Comparison of ENCODE assay signal across 16 cellular contexts in the genomic region with DNA sequence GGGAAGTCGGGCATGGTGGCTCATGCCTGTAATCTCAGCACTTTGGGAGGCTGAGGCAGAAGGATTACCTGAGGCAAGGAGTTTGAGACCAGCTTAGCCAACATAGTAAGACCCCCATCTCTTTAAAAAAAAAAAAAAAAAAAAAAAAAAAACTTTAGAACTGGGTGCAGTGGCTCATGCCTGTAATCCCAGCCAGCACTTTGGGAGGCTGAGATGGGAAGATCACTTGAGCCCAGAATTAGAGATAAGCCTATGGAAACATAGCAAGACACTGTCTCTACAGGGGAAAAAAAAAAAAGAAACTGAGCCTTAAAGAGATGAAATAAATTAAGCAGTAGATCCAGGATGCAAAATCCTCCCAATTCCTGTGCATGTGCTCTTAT. TPM values are rescaled to one million over a fixed set of nuclear protein-coding genes. Genes with fewer than 3 reads are reported as not detected.
A peak's percentile ranks its signal among the peaks of the same experiment; 100 is the strongest.
DNase-seq lines count a peak whose midpoint lies in the region; ATAC-seq and TF ChIP-seq lines count a peak whose summit lies in the region.
"Had no signal": no experiment of that assay in that cellular context is flagged by ENCODE, and none has a peak within 500 bp of the region (broad histone marks: within the 10 kb centered on the region; RNA-seq: fewer than 3 reads in every experiment).

No MANE protein-coding gene starts in this region.

- H3K4me1 ChIP-seq in endodermal cell (ENCODE audit: control insufficient read depth, insufficient read depth, low read length) (no peaks in the 10 kb centered on the region), thymus (ENCODE audit: control insufficient read depth, insufficient read depth, low read length) (peaks cover 15% of the 10 kb centered on the region)

- H3K27me3 ChIP-seq in SU-DHL-6 (ENCODE audit: low read length): no peaks in the 10 kb centered on the region
- no peaks in the 10 kb centered on the region for H3K27me3 ChIP-seq in endodermal cell (ENCODE audit: control insufficient read depth, insufficient read depth, low read length, poor library complexity, severe bottlenecking)
- H3K27me3 ChIP-seq in thymus (ENCODE audit: control insufficient read depth, insufficient read depth): no peaks in the 10 kb centered on the region
- H3K27me3 ChIP-seq: breast epithelium, gastrocnemius medialis, uterus had no signal

- H2AFZ ChIP-seq in SU-DHL-6 (ENCODE audit: low read depth, low read length, severe bottlenecking): no peak overlapping the region

- H3K4me3 ChIP-seq in SU-DHL-6 (ENCODE audit: insufficient read depth, low read length, poor library complexity, severe bottlenecking) (no peak overlapping the region), endodermal cell (ENCODE audit: low read length) (no peak overlapping the region), thymus (ENCODE audit: low read length) (no peak overlapping the region)
- H3K4me3 ChIP-seq: uterus had no signal

- H3K9me3 ChIP-seq in SU-DHL-6 (ENCODE audit: insufficient read depth, low read length) (no peaks in the 10 kb centered on the region), endodermal cell (ENCODE audit: control insufficient read depth, low read length) (no peaks in the 10 kb centered on the region), thymus (ENCODE audit: control insufficient read depth) (no peaks in the 10 kb centered on the region)
- H3K9me3 ChIP-seq: breast epithelium, gastrocnemius medialis, uterus had no signal

- peaks cover 33% of the 10 kb centered on the region for H3K79me2 ChIP-seq in SU-DHL-6 (ENCODE audit: insufficient read depth, low read length)

- no peak for DNase-seq in activated naive CD4-positive, alpha-beta T cell treated with anti-CD3 and anti-CD28 coated beads, Interleukin-2, amount 50 U/mL, for 16 hours
- DNase-seq in endodermal cell (no peak), omental fat pad (ENCODE audit: low spot score) (no peak), NCI-H2081 treated with DMSO at 0.1 percent for 48 hours (lab: John Stamatoyannopoulos, UW) (no peak)
- no peak for DNase-seq in stimulated activated naive B cell treated with anti-CD40 and anti-IgM and Interleukin-4, amounts not matched to agents 10 μg/mL and 1 μg/mL and 100 μg/mL, for 72 hours
- DNase-seq: gastrocnemius medialis; Kasumi-1; midbrain; NCI-H1694 treated with DMSO at 0.1 percent for 48 hours; SIG-M5; stimulated activated CD4-positive, alpha-beta T cell treated with anti-CD3 and anti-CD28 coated beads, Interleukin-2, amount 100 ng/mL, for 24 hours; uterus had no signal

- H3K9ac ChIP-seq in SU-DHL-6 (ENCODE audit: low read length) (0 out of 2 replicates have a peak overlapping the region, but pooled peaks have one; percentile 100), endodermal cell (ENCODE audit: extremely low read depth, low read length, poor library complexity, severe bottlenecking) (no peak overlapping the region)

- H3K9me3 Mint-ChIP-seq in activated naive CD4-positive, alpha-beta T cell treated with anti-CD3 and anti-CD28 coated beads, Interleukin-2, amount 50 U/mL, for 24 hours: no peaks in the 10 kb centered on the region
- no peaks in the 10 kb centered on the region for H3K9me3 Mint-ChIP-seq in endodermal cell
- no peaks in the 10 kb centered on the region for H3K9me3 Mint-ChIP-seq in stimulated activated naive B cell treated with anti-CD40 and anti-IgM and Interleukin-4, amounts not matched to agents 10 μg/mL and 1 μg/mL and 100 μg/mL, for 72 hours

- H3K36me3 ChIP-seq in SU-DHL-6 (ENCODE audit: low read length): peaks cover 12% of the 10 kb centered on the region
- H3K36me3 ChIP-seq in endodermal cell (ENCODE audit: control insufficient read depth, insufficient read depth, low read length): peaks cover 28% of the 10 kb centered on the region
- H3K36me3 ChIP-seq in thymus (ENCODE audit: control insufficient read depth, insufficient read depth): peaks cover 7% of the 10 kb centered on the region
- H3K36me3 ChIP-seq: breast epithelium, uterus had no signal

- peak overlapping the region; percentile 84 for H3K4me2 ChIP-seq in SU-DHL-6 (ENCODE audit: low read depth, low read length, poor library complexity, severe bottlenecking)

- H4K20me1 ChIP-seq in SU-DHL-6 (ENCODE audit: low read depth, low read length): peaks cover 9% of the 10 kb centered on the region; the same call in 1 of the 2 replicates

- 100% methylated on average over 1 of the region's 1 CpG; no CpG with 5 or more reads in 1 of the 2 experiments for WGBS in endodermal cell (ENCODE audit: insufficient coverage in 1 of 2, insufficient read length in 1 of 2), 2 experiments
- WGBS in thymus: 100% methylated on average over 1 of the region's 1 CpG

- peak overlapping the region; percentile 73 for H3K27ac Mint-ChIP-seq in activated naive CD4-positive, alpha-beta T cell treated with anti-CD3 and anti-CD28 coated beads, Interleukin-2, amount 50 U/mL, for 24 hours
- H3K27ac Mint-ChIP-seq in endodermal cell: no peak overlapping the region
- no peak overlapping the region for H3K27ac Mint-ChIP-seq in stimulated activated naive B cell treated with anti-CD40 and anti-IgM and Interleukin-4, amounts not matched to agents 10 μg/mL and 1 μg/mL and 100 μg/mL, for 72 hours

- no peaks in the 10 kb centered on the region for H3K27me3 Mint-ChIP-seq in activated naive CD4-positive, alpha-beta T cell treated with anti-CD3 and anti-CD28 coated beads, Interleukin-2, amount 50 U/mL, for 24 hours
- H3K27me3 Mint-ChIP-seq in endodermal cell (ENCODE audit: insufficient read depth): no peaks in the 10 kb centered on the region
- no peaks in the 10 kb centered on the region for H3K27me3 Mint-ChIP-seq in stimulated activated naive B cell treated with anti-CD40 and anti-IgM and Interleukin-4, amounts not matched to agents 10 μg/mL and 1 μg/mL and 100 μg/mL, for 72 hours

- H3K36me3 Mint-ChIP-seq in activated naive CD4-positive, alpha-beta T cell treated with anti-CD3 and anti-CD28 coated beads, Interleukin-2, amount 50 U/mL, for 24 hours: peaks cover 20% of the 10 kb centered on the region
- H3K36me3 Mint-ChIP-seq in endodermal cell (ENCODE audit: low read depth): peaks cover 52% of the 10 kb centered on the region
- H3K36me3 Mint-ChIP-seq in stimulated activated naive B cell treated with anti-CD40 and anti-IgM and Interleukin-4, amounts not matched to agents 10 μg/mL and 1 μg/mL and 100 μg/mL, for 72 hours: peaks cover 13 to 21% of the 10 kb centered on the region in 2 donors

- H3K4me3 Mint-ChIP-seq in activated naive CD4-positive, alpha-beta T cell treated with anti-CD3 and anti-CD28 coated beads, Interleukin-2, amount 50 U/mL, for 24 hours: peak overlapping the region; percentile 100
- H3K4me3 Mint-ChIP-seq in endodermal cell: peak overlapping the region; percentile 99
- H3K4me3 Mint-ChIP-seq in stimulated activated naive B cell treated with anti-CD40 and anti-IgM and Interleukin-4, amounts not matched to agents 10 μg/mL and 1 μg/mL and 100 μg/mL, for 72 hours: peak overlapping the region in 1 of 2 donors; percentile 5

- H3K4me1 Mint-ChIP-seq in activated naive CD4-positive, alpha-beta T cell treated with anti-CD3 and anti-CD28 coated beads, Interleukin-2, amount 50 U/mL, for 24 hours: peaks cover 58% of the 10 kb centered on the region
- peaks cover 22% of the 10 kb centered on the region for H3K4me1 Mint-ChIP-seq in endodermal cell
- peaks cover 22 to 41% of the 10 kb centered on the region in 2 donors for H3K4me1 Mint-ChIP-seq in stimulated activated naive B cell treated with anti-CD40 and anti-IgM and Interleukin-4, amounts not matched to agents 10 μg/mL and 1 μg/mL and 100 μg/mL, for 72 hours

- no peaks in the 10 kb centered on the region for H3K9me2 ChIP-seq in SU-DHL-6 (replicated peaks; ENCODE audit: insufficient read depth, low read length)

- no peak for ATAC-seq in omental fat pad (ENCODE audit: low FRiP score)
- ATAC-seq in stimulated activated naive B cell treated with anti-CD40 and anti-IgM and Interleukin-4, amounts not matched to agents 10 μg/mL and 1 μg/mL and 100 μg/mL, for 72 hours (replicated peaks): no peak
- ATAC-seq: gastrocnemius medialis had no signal

- TF ChIP-seq CTCF in SU-DHL-6 (IDR thresholded peaks at IDR 0.05; ENCODE audit: insufficient read depth, low read length, poor library complexity, severe bottlenecking): no peak
- no peak for TF ChIP-seq CTCF in endodermal cell (conservative IDR thresholded peaks at IDR 0.05)
- TF ChIP-seq CTCF in omental fat pad (IDR thresholded peaks at IDR 0.05): no peak

- H3F3A ChIP-seq in SU-DHL-6 (ENCODE audit: insufficient read depth): peaks cover 18% of the 10 kb centered on the region

- H3K27ac ChIP-seq in SU-DHL-6 (ENCODE audit: low read depth, low read length): no peak overlapping the region
- H3K27ac ChIP-seq in endodermal cell (ENCODE audit: low read depth, low read length): no peak overlapping the region
- peak overlapping the region; percentile 56 for H3K27ac ChIP-seq in thymus (ENCODE audit: low read depth)

RNA-seq across cellular contexts. Expression of gene PA2G4, which starts 1.7 kb away (rescaled TPM):
- total RNA-seq in endodermal cell (100 to 1,000 TPM; 128 to 161 TPM), omental fat pad (100 to 1,000 TPM in 3 of 4 donors, 10 to 100 TPM in 1; 90.2 to 232 (median 119) TPM)
- polyA plus RNA-seq in endodermal cell (2013, experiment 1 of 2): 155 TPM
- 147 TPM for polyA plus RNA-seq in endodermal cell (2013, experiment 2 of 2)
- polyA plus RNA-seq in thymus: 67.9 TPM

RNA-seq across cellular contexts. Expression of gene RPL41, which starts 13.8 kb away (rescaled TPM):
- total RNA-seq in endodermal cell (1,000 to 10,000 TPM; 4,305 to 4,379 TPM), omental fat pad (1,000 to 10,000 TPM; 2,553 to 3,094 (median 2,929) TPM)
- 4,554 TPM for polyA plus RNA-seq in endodermal cell (2013, experiment 1 of 2)
- polyA plus RNA-seq in endodermal cell (2013, experiment 2 of 2): 4,086 TPM
- 5,569 TPM for polyA plus RNA-seq in thymus

RNA-seq across cellular contexts. Expression of gene ZC3H10, which starts 15.4 kb away (rescaled TPM):
- total RNA-seq in endodermal cell: 1 to 10 TPM; 7.9 to 9.1 TPM
- 6.1 TPM for polyA plus RNA-seq in endodermal cell (2013, experiment 1 of 2)
- polyA plus RNA-seq in endodermal cell (2013, experiment 2 of 2): 4.3 TPM
- 3.1 TPM for polyA plus RNA-seq in thymus
- 1 to 10 TPM; 3.5 to 5.5 (median 4.9) TPM for total RNA-seq in omental fat pad

RNA-seq across cellular contexts. Expression of gene ERBB3, which starts 22.7 kb away (rescaled TPM):
- total RNA-seq in endodermal cell (10 to 100 TPM; 45.7 to 51.8 TPM), omental fat pad (1 to 10 TPM; 2.9 to 8.3 (median 7.6) TPM)
- 41.7 TPM for polyA plus RNA-seq in endodermal cell (2013, experiment 1 of 2)
- polyA plus RNA-seq in endodermal cell (2013, experiment 2 of 2): 35.4 TPM
- polyA plus RNA-seq in thymus: 4.3 TPM

RNA-seq across cellular contexts. Expression of gene ESYT1, which starts 25.4 kb away (rescaled TPM):
- 100 to 1,000 TPM in 1 of 2 donors, 10 to 100 TPM in 1; 97.0 to 118 TPM for total RNA-seq in endodermal cell
- polyA plus RNA-seq in endodermal cell (2013, experiment 1 of 2): 55.5 TPM
- 64.1 TPM for polyA plus RNA-seq in endodermal cell (2013, experiment 2 of 2)
- 39.2 TPM for polyA plus RNA-seq in thymus
- 100 to 1,000 TPM; 129 to 447 (median 345) TPM for total RNA-seq in omental fat pad
